16 cellular contexts compared by ENCODE assay signal in the genomic region with DNA sequence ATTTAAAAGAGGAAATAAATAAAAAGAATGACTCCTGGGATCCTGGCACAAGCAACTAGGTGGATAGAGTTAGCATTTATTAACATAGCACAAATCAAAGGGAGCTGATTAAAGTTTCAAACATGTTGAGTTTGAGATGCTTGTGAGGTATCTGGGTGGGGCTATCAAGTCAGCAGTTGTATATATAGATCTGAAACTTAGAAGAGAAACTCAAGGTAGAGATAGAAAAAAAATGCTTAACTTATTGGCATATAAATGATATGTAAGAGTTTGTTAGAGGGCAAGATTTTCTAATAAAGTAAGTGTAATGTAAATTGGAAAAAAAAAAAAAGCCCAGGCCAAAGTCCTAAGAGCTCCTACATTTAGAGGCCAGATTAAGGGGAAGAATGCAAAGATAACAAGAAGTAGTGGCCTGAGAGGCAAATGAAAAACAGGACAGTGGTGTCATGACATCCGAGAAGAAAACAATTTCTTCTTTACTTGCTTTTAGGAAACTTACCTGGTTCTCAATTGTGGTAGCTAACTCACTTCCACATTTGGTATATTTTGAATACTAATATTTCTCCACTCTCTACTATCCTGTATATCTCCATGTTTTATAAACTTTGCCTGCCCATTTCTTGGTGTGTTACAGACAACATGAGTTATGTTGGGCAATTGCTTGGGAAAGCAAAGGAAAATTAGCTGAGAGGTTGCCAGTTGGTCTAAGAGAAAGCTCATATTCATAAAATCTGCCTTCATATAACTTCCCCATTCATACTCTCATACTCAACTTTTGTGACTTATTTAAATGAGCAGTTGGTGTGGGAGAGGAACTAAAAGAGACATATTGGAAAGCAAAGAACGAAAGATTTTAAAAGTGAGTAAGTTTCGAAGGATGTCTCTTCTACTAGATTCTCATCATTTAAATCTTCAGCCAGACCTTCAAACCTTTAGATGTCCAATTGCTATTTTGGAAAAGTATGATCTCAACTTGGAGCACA.
A peak's percentile ranks its signal among the peaks of the same experiment; 100 is the strongest.
DNase-seq lines count a peak whose midpoint lies in the region; ATAC-seq, FAIRE-seq and TF ChIP-seq lines count a peak whose summit lies in the region.
"Had no signal": no experiment of that assay in that cellular context is flagged by ENCODE, and none has a peak within 500 bp of the region (broad histone marks: within the 10 kb centered on the region; RNA-seq: fewer than 3 reads in every experiment).

No MANE protein-coding gene starts in this region.

- H3K9me3 ChIP-seq in pancreas, result no peaks in the 10 kb centered on the region
- H3K9me3 ChIP-seq: thyroid gland had no signal

- no peaks in the 10 kb centered on the region for H3K4me1 ChIP-seq in pancreas
- H3K4me1 ChIP-seq: thyroid gland had no signal

- DNase-seq in CD1c-positive myeloid dendritic cell (ENCODE audit: extremely low spot score) (peak; percentile 2), NCI-H2029 treated with DMSO at 0.1 percent for 48 hours (lab: John Stamatoyannopoulos, UW) (no peak), NCI-H1694 (lab: John Stamatoyannopoulos, UW) (no peak), pancreas (no peak)
- no peak for DNase-seq in stimulated activated CD4-positive, alpha-beta T cell treated with anti-CD3 and anti-CD28 coated beads, Interleukin-12 subunit alpha, Interleukin-12 subunit beta, amount 100 ng/mL, for 4 hours
- DNase-seq: activated CD4-positive, CD25-positive, alpha-beta regulatory T cell treated with anti-CD3 and anti-CD28 coated beads, Interleukin-2, amount 50 U/mL, for 72 hours; effector memory CD8-positive, alpha-beta T cell; NCI-H146; thyroid gland had no signal

- TF ChIP-seq CTCF in pancreas (IDR thresholded peaks at IDR 0.05), result no peak

- peak; percentile 44 for ATAC-seq in GM19351 (IDR thresholded peaks at IDR 0.05; ENCODE audit: unreplicated experiment)
- peak; percentile 41 for ATAC-seq in HG02759 (IDR thresholded peaks at IDR 0.05; ENCODE audit: unreplicated experiment)
- peak; percentile 37 for ATAC-seq in HG03521 (IDR thresholded peaks at IDR 0.05; ENCODE audit: unreplicated experiment)
- no peak for ATAC-seq in pancreas
- ATAC-seq: effector memory CD8-positive, alpha-beta T cell had no signal

- H3K4me3 ChIP-seq in pancreas, result no peak overlapping the region
- H3K4me3 ChIP-seq: SK-N-MC, skin epidermis, thyroid gland had no signal

- intact Hi-C loops in pancreas (cut with DNase I), result no loop called here

- WGBS in pancreas, 2 donors, result 60 to 91% methylated on average over 3 of the region's 3 CpGs

- peaks cover 0 to 4% (median 0%) of the 10 kb centered on the region in 4 donors for H3K27me3 ChIP-seq in pancreas
- H3K27me3 ChIP-seq: thyroid gland had no signal

- no peak for FAIRE-seq in pancreas (lab: Jason Lieb, UNC)
- FAIRE-seq: H54, HTR-8/SVneo had no signal

- H3K27ac ChIP-seq in pancreas, result no peak overlapping the region
- H3K27ac ChIP-seq: SK-N-MC, skin epidermis, thyroid gland had no signal

- H3K36me3 ChIP-seq in pancreas, result no peaks in the 10 kb centered on the region
- H3K36me3 ChIP-seq: thyroid gland had no signal

Comparison
In these comparisons a context has a peak if more than half of its experiments do, and no peak if none do; other contexts are left out.
1. ATAC-seq: peak in GM19351 (single experiment), HG02759 (single experiment) and HG03521 (single experiment); none in pancreas (0 of 4).